In genomic region chr2:70029814-70030409, GRCh38 we compare ENCODE assay signal across 8 cellular contexts. TPM values are rescaled to one million over a fixed set of nuclear protein-coding genes. Genes with fewer than 3 reads are reported as not detected.
DNase-seq lines count a peak whose midpoint lies in the region; FAIRE-seq and TF ChIP-seq lines count a peak whose summit lies in the region.

No MANE protein-coding gene starts in this region.

- no peak overlapping the region for H3K56ac ChIP-seq in H1 (replicated peaks; ENCODE audit: insufficient read length, low read depth, low read length)
- peak overlapping the region; percentile 80 for H3K56ac ChIP-seq in mesendoderm (ENCODE audit: low read length)

- FAIRE-seq in H1 (lab: Jason Lieb, UNC) = peak; percentile 45

- H3K14ac ChIP-seq in H1 (ENCODE audit: insufficient read length) = no peak overlapping the region

- H3K27ac ChIP-seq in mammary epithelial cell (ENCODE audit: insufficient read depth, low read depth, low read length) (no peak overlapping the region), H1 (ENCODE audit: low read depth, low read length) (peak overlapping the region; percentile 49; the same call in 1 of the 2 replicates), mesendoderm (ENCODE audit: low read depth, low read length) (no peak overlapping the region), urinary bladder (ENCODE audit: low read depth) (peak overlapping the region; percentile 79)

- H2BK120ac ChIP-seq in H1 (replicated peaks; ENCODE audit: low read depth, low read length) = no peak overlapping the region
- no peak overlapping the region for H2BK120ac ChIP-seq in mesendoderm (ENCODE audit: low read depth, low read length)

- intact Hi-C loops in MCF 10A (cut with micrococcal nuclease) (no loop called here), mammary epithelial cell (cut with micrococcal nuclease) (no loop called here)

- H2BK15ac ChIP-seq in H1 (ENCODE audit: low read length) (no peak overlapping the region; the same call in 1 of the 2 replicates), mesendoderm (replicated peaks; ENCODE audit: low read depth) (no peak overlapping the region)

- CTCF ChIA-PET in MCF 10A (lab: Yijun Ruan, JAX) (no interaction called here), mammary epithelial cell (lab: Charles Lee; ENCODE audit: low non-redundant PET) (no interaction called here), H1 (lab: Charles Lee; ENCODE audit: partially characterized antibody) (interaction anchor here (0.8 to 1.5 kb wide), 10 partner anchors 9 to 118 kb away, joined by 3 to 6 read pairs (median 3); partner anchors contain the start of gene MXD1)

- TF ChIP-seq CTCF in MCF 10A (IDR thresholded peaks at IDR 0.05; ENCODE audit: unreplicated experiment) = no peak
- no peak for TF ChIP-seq CTCF in mammary epithelial cell (conservative IDR thresholded peaks at IDR 0.05 in 1 of 2, IDR thresholded peaks at IDR 0.05 in 1 of 2; ENCODE audit: extremely low read depth in 1 of 2, insufficient read depth in 1 of 2, low read depth in 1 of 2, low read length in 2 of 2)
- no peak for TF ChIP-seq CTCF in H1 (IDR thresholded peaks at IDR 0.05; ENCODE audit: control extremely low read depth in 1 of 3, insufficient read depth in 1 of 3, low read depth in 1 of 3, low read length in 3 of 3)

- H3K9ac ChIP-seq in mammary epithelial cell (ENCODE audit: insufficient read depth, low read length) (no peak overlapping the region), H1 (replicated peaks in 1 of 4; ENCODE audit: extremely low read depth in 1 of 4, low read depth in 3 of 4, low read length in 3 of 4) (no peak overlapping the region), mesendoderm (ENCODE audit: low read length) (peak overlapping the region; percentile 46)

- H2BK12ac ChIP-seq in H1 (ENCODE audit: low read depth, low read length) = peak overlapping the region; percentile 60; the same call in 1 of the 2 replicates

- BruUV-seq in MCF 10A (replicated peaks; lab: Mats Ljungman, UMichigan) (no TSS peak), mammary epithelial cell (replicated peaks; lab: Mats Ljungman, UMichigan) (no TSS peak)

- WGBS in mammary epithelial cell (ENCODE audit: low coverage, missing lambda C conversion rate) = 70% methylated on average over 2 of the region's 3 CpGs
- WGBS in H1 (ENCODE audit: extremely low coverage in 1 of 2, insufficient coverage in 1 of 2, insufficient read length in 1 of 2, insufficient replicate concordance in 2 of 2, low coverage in 1 of 2, low lambda C conversion rate in 2 of 2, missing lambda C conversion rate in 1 of 2), 2 experiments = 51% methylated on average over 3 of the region's 3 CpGs; no CpG with 5 or more reads in 1 of the 2 experiments
- WGBS in mesendoderm (ENCODE audit: extremely low coverage, insufficient coverage, low lambda C conversion rate) = no CpG with 5 or more reads among the region's 3 CpGs
- 14% methylated on average over 3 of the region's 3 CpGs for whole genome bisulfite sequencing in urinary bladder

- H3K4ac ChIP-seq in H1 (replicated peaks; ENCODE audit: insufficient read length, low read depth, low read length) = no peak overlapping the region
- H3K4ac ChIP-seq in mesendoderm (ENCODE audit: low read depth, low read length) = no peak overlapping the region

- no peak overlapping the region for H2AFZ ChIP-seq in mammary epithelial cell (ENCODE audit: low read depth, low read length)
- H2AFZ ChIP-seq in H1 (ENCODE audit: low read length) = peak overlapping the region; percentile 44; the same call in 1 of the 2 replicates

- no peak overlapping the region; the same call in 1 of the 2 replicates for H2BK20ac ChIP-seq in H1 (ENCODE audit: low read length)

- H3K9me3 ChIP-seq in mammary epithelial cell (replicated peaks; ENCODE audit: insufficient read depth, low read length) (no peaks in the 10 kb centered on the region), H1 (ENCODE audit: insufficient read depth in 2 of 2, low read depth in 1 of 2, low read length in 1 of 2) (no peaks in the 10 kb centered on the region)

- no peaks in the 10 kb centered on the region for H3K9me3 Mint-ChIP-seq in MCF 10A (ENCODE audit: unreplicated experiment)

- DNase-seq in MCF 10A (ENCODE audit: unreplicated experiment) = peak; percentile 18
- DNase-seq in mammary epithelial cell = no peak
- DNase-seq in H1 (ENCODE audit: low read depth in 1 of 2, low spot score in 2 of 2) = peak in 1 of 2 experiments; percentile 61
- DNase-seq in mesendoderm = peak; percentile 91
- DNase-seq in NCI-H2171 (lab: John Stamatoyannopoulos, UW) = no peak
- no peak for DNase-seq in retina
- no peak for DNase-seq in NCI-H1930 (lab: John Stamatoyannopoulos, UW)

- no peaks in the 10 kb centered on the region; the same call in 1 of the 2 replicates for H3K23me2 ChIP-seq in H1 (ENCODE audit: low read depth, low read length)

- H2BK5ac ChIP-seq in H1 (ENCODE audit: low read depth, low read length) = peak overlapping the region; percentile 60; the same call in 1 of the 2 replicates
- H2BK5ac ChIP-seq in mesendoderm (ENCODE audit: low read length) = no peak overlapping the region

- H3K79me1 ChIP-seq in H1 (ENCODE audit: low read depth, low read length) (no peaks in the 10 kb centered on the region), mesendoderm (ENCODE audit: low read length) (no peaks in the 10 kb centered on the region)

- H3K23ac ChIP-seq in H1 (ENCODE audit: insufficient read length) (no peak overlapping the region), mesendoderm (ENCODE audit: low read length) (no peak overlapping the region)

- H3K4me1 Mint-ChIP-seq in MCF 10A (ENCODE audit: insufficient read depth, unreplicated experiment) = no peaks in the 10 kb centered on the region

- H3K4me2 ChIP-seq in mammary epithelial cell (ENCODE audit: insufficient read depth, low read depth, low read length) (no peak overlapping the region), H1 (ENCODE audit: insufficient read depth in 1 of 2, low read depth in 2 of 2, low read length in 2 of 2) (peak overlapping the region; percentile 9 to 45; a peak in 3 of 4 replicates), mesendoderm (ENCODE audit: low read length) (no peak overlapping the region)

- H3K18ac ChIP-seq in H1 (ENCODE audit: extremely low read depth, low read length) = no peak overlapping the region; the same call in 1 of the 2 replicates
- H3K18ac ChIP-seq in mesendoderm (ENCODE audit: low read length) = peak overlapping the region; percentile 57

- peak overlapping the region; percentile 88 for H4K8ac ChIP-seq in H1 (ENCODE audit: extremely low read depth, insufficient read depth, low read length)
- H4K8ac ChIP-seq in mesendoderm (ENCODE audit: low read depth, low read length) = no peak overlapping the region

- H4K91ac ChIP-seq in H1 (replicated peaks; ENCODE audit: insufficient read length, low read length) = no peak overlapping the region

- H2AK5ac ChIP-seq in H1 (ENCODE audit: low read depth, low read length) = no peak overlapping the region
- H2AK5ac ChIP-seq in mesendoderm (ENCODE audit: low read length) = no peak overlapping the region

- peak in 1 of 2 experiments; percentile 8; a peak in 1 of 4 replicates for TF ChIP-seq RAD21 in H1 (IDR thresholded peaks at IDR 0.05 in 1 of 2, conservative IDR thresholded peaks at IDR 0.05 in 1 of 2; ENCODE audit: low read depth in 2 of 2, low read length in 2 of 2)

- no peaks in the 10 kb centered on the region for H3K36me3 ChIP-seq in mammary epithelial cell (ENCODE audit: insufficient read depth, low read length)
- 0 out of 8 replicates have a peak, but pooled peaks cover 0 to 3% (median 2%) of the 10 kb centered on the region in 4 experiments for H3K36me3 ChIP-seq in H1 (ENCODE audit: control insufficient read depth in 2 of 4, insufficient read depth in 4 of 4, low read length in 3 of 4)
- H3K36me3 ChIP-seq in mesendoderm (ENCODE audit: control insufficient read depth, insufficient read depth, low read length) = no peaks in the 10 kb centered on the region
- no peaks in the 10 kb centered on the region for H3K36me3 ChIP-seq in urinary bladder (ENCODE audit: insufficient read depth)

- no peak for TF ChIP-seq EP300 in H1 (IDR thresholded peaks at IDR 0.05; ENCODE audit: borderline replicate concordance in 1 of 2, low read depth in 2 of 2, low read length in 2 of 2)

- H3K27me3 ChIP-seq in mammary epithelial cell (ENCODE audit: insufficient read depth, low read length) (no peaks in the 10 kb centered on the region), H1 (replicated peaks in 1 of 4; ENCODE audit: control insufficient read depth in 3 of 4, extremely low read depth in 1 of 4, insufficient read depth in 3 of 4, low read length in 3 of 4) (no peaks in the 10 kb centered on the region), mesendoderm (ENCODE audit: insufficient read depth, low read length, poor library complexity) (no peaks in the 10 kb centered on the region)

- H4K20me1 ChIP-seq in mammary epithelial cell (ENCODE audit: insufficient read depth, low read length) (no peaks in the 10 kb centered on the region), H1 (replicated peaks in 1 of 2; ENCODE audit: control insufficient read depth in 1 of 2, insufficient read depth in 2 of 2, low read length in 2 of 2) (no peaks in the 10 kb centered on the region)

- H3K36me3 Mint-ChIP-seq in MCF 10A (ENCODE audit: insufficient read depth, unreplicated experiment) = peaks cover 6% of the 10 kb centered on the region

- H3K27me3 Mint-ChIP-seq in MCF 10A (ENCODE audit: insufficient read depth, unreplicated experiment) = no peaks in the 10 kb centered on the region

- in situ Hi-C loops in mammary epithelial cell (cut with MboI; ENCODE audit: low sequenced_read_pairs in 2 of 2) = no loop called here

- dilution Hi-C loops in mammary epithelial cell (cut with HindIII; ENCODE audit: low sequenced_read_pairs) = no loop called here

- POLR2A ChIA-PET in MCF 10A (lab: Yijun Ruan, JAX) = interaction anchor here (1.2 kb wide), 1 partner anchor 32 kb away, joined by 3 read pairs; no protein-coding TSS in a partner anchor
- POLR2A ChIA-PET in H1 (lab: Charles Lee; ENCODE audit: partially characterized antibody) = interaction anchor here (0.7 to 2.8 kb wide), 14 partner anchors 11 to 230 kb away, joined by 3 to 21 read pairs (median 3); partner anchors contain the start of genes MXD1 and PCYOX1

- H3K4me3 ChIP-seq in mammary epithelial cell (replicated peaks in 1 of 3; ENCODE audit: insufficient read depth in 1 of 3, low read depth in 2 of 3, low read length in 3 of 3) (no peak overlapping the region), H1 (ENCODE audit: extremely low read depth in 1 of 4, insufficient read depth in 2 of 4, low read depth in 3 of 4, low read length in 4 of 4) (no peak overlapping the region), mesendoderm (ENCODE audit: low read length) (no peak overlapping the region), urinary bladder (ENCODE audit: low read depth, low read length) (no peak overlapping the region)

- H3K79me2 ChIP-seq in mammary epithelial cell (ENCODE audit: insufficient read depth, low read length) = no peaks in the 10 kb centered on the region
- no peaks in the 10 kb centered on the region for H3K79me2 ChIP-seq in H1 (ENCODE audit: control insufficient read depth in 1 of 2, insufficient read depth in 2 of 2, low read length in 2 of 2)
- H3K79me2 ChIP-seq in mesendoderm (ENCODE audit: control insufficient read depth, insufficient read depth, low read length) = no peaks in the 10 kb centered on the region

- H4K5ac ChIP-seq in H1 (ENCODE audit: insufficient read length, low read depth, low read length) (peak overlapping the region; percentile 40), mesendoderm (ENCODE audit: low read length) (no peak overlapping the region)

- H3K4me3 Mint-ChIP-seq in MCF 10A (ENCODE audit: unreplicated experiment) = no peak overlapping the region

- TF ChIP-seq POLR2A in H1 (IDR thresholded peaks at IDR 0.05; ENCODE audit: control extremely low read depth in 1 of 2, low read depth in 2 of 2, low read length in 2 of 2) = peak in 1 of 2 experiments; percentile 81; a peak in 2 of 3 replicates

- H3K4me1 ChIP-seq in mammary epithelial cell (ENCODE audit: insufficient read depth, low read length) = no peaks in the 10 kb centered on the region
- peaks cover 2 to 7% (median 5%) of the 10 kb centered on the region in 4 experiments; a peak in 6 of 7 replicates for H3K4me1 ChIP-seq in H1 (replicated peaks in 1 of 4; ENCODE audit: control insufficient read depth in 3 of 4, insufficient read depth in 4 of 4, low read length in 3 of 4)
- peaks cover 2% of the 10 kb centered on the region for H3K4me1 ChIP-seq in mesendoderm (ENCODE audit: control insufficient read depth, low read depth, low read length)
- no peaks in the 10 kb centered on the region for H3K4me1 ChIP-seq in urinary bladder (ENCODE audit: insufficient read depth)

- no peak overlapping the region for H3K27ac Mint-ChIP-seq in MCF 10A (ENCODE audit: low read depth, unreplicated experiment)

RNA-seq across cellular contexts. Expression of gene PCBP1, which starts 57.4 kb away (rescaled TPM):
- total RNA-seq in MCF 10A (2022) (259 and 277 TPM in 2 replicates), mammary epithelial cell (100 to 1,000 TPM in 1 of 2 donors, 10 to 100 TPM in 1; 47.2 to 258 TPM), urinary bladder (51.8 TPM)
- polyA plus RNA-seq in mammary epithelial cell (128 TPM), H1 (2011; rRNA removed) (279 and 316 TPM in 2 replicates), urinary bladder (370 TPM)
- polyA minus RNA-seq in mammary epithelial cell = 119 TPM
- total RNA-seq in H1 (2021; fragmentation: NEBNext Ultra II Directional; extraction: Animal tissue kit (Norgen Biotek cat#: 25700)) = 493 and 511 TPM in 2 replicates
- polyA plus RNA-seq in H1 (2011; cell fraction: cytosol; rRNA removed) = 181 TPM
- 208 TPM for polyA plus RNA-seq in H1 (2011; cell fraction: nucleus; rRNA removed)
- 451 to 481 TPM (median 460 TPM) in 4 replicates for polyA plus RNA-seq in H1 (2012, experiment 1 of 2)
- 526 TPM for polyA plus RNA-seq in H1 (2012, experiment 2 of 2)
- polyA plus RNA-seq in H1 (2013, experiment 1 of 2) = 268 TPM
- 272 TPM for polyA plus RNA-seq in H1 (2013, experiment 2 of 2)
- polyA minus RNA-seq in H1 (2011; rRNA and poly(A)+ RNA removed) = 108 and 124 TPM in 2 replicates
- 164 TPM for polyA minus RNA-seq in H1 (2011; cell fraction: cytosol; rRNA and poly(A)+ RNA removed)
- polyA minus RNA-seq in H1 (2011; cell fraction: nucleus; rRNA and poly(A)+ RNA removed) = 102 TPM
- polyA plus RNA-seq in mesendoderm (2013, experiment 1 of 2) = 485 TPM
- polyA plus RNA-seq in mesendoderm (2013, experiment 2 of 2) = 516 TPM

Comparison
In these comparisons a context has a peak if more than half of its experiments do, and no peak if none do; other contexts are left out.
1. DNase-seq: peak in MCF 10A (single experiment) and mesendoderm (single experiment); none in mammary epithelial cell (single experiment), NCI-H2171 (single experiment), retina (single experiment) and NCI-H1930 (0 of 2).
2. H3K27ac ChIP-seq: peak in H1 (single experiment) and urinary bladder (single experiment); none in mammary epithelial cell (single experiment) and mesendoderm (single experiment).
3. H3K4me2 ChIP-seq: peak in H1 (2 of 2); none in mammary epithelial cell (single experiment) and mesendoderm (single experiment).